7 cellular contexts compared by ENCODE assay signal in the genomic region with DNA sequence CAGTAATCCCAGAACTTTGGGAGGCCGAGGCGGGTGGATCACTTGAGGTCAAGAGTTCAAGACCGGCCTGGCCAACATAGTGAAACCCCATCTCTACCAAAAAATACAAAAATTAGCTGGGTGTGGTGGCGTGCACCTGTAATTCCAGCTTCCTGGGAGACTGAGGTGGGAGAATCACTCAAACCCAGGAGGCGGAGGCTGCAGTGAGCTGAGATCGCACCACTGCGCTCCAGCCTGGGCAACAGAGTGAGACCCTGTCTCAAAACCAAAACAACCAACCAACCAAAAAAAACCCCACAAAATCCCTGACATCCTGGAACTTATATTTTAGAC. TPM values are rescaled to one million over a fixed set of nuclear protein-coding genes. Genes with fewer than 3 reads are reported as not detected.
A peak's percentile ranks its signal among the peaks of the same experiment; 100 is the strongest.
DNase-seq lines count a peak whose midpoint lies in the region; ATAC-seq and TF ChIP-seq lines count a peak whose summit lies in the region.
"Not testable (repeated sequence)": the region's sequence is repeated elsewhere in the genome, so short reads cannot be mapped to it uniquely, and the experiment has no call there.

No MANE protein-coding gene starts in this region.

- peak overlapping the region; percentile 96 for H3K4me2 ChIP-seq in HCT116 (ENCODE audit: low read length)

- CTCF ChIA-PET in HCT116 (lab: Charles Lee): interaction anchor here (0.8 kb wide), 1 partner anchor 64 kb away, joined by 4 read pairs; no protein-coding TSS in a partner anchor

- TF ChIP-seq RAD21 in HCT116 (IDR thresholded peaks at IDR 0.05; ENCODE audit: low read depth); liver (IDR thresholded peaks at IDR 0.05): not testable (repeated sequence)

- H3K36me3 Mint-ChIP-seq in osteocyte (ENCODE audit: unreplicated experiment): not testable (repeated sequence)

- H3K27ac Mint-ChIP-seq in osteocyte (ENCODE audit: unreplicated experiment): peak overlapping the region; percentile 100

- H3K27me3 ChIP-seq in HCT116 (ENCODE audit: insufficient read depth, low read length); body of pancreas; esophagus squamous epithelium; liver (ENCODE audit: control insufficient read depth in 4 of 4, insufficient read depth in 4 of 4, low read length in 3 of 4); subcutaneous abdominal adipose tissue (ENCODE audit: control insufficient read depth in 5 of 5, insufficient read depth in 4 of 5, low read length in 5 of 5): not testable (repeated sequence)

- not testable (repeated sequence) for H3K4me3 Mint-ChIP-seq in osteocyte (ENCODE audit: unreplicated experiment)

- not testable (repeated sequence) for TF ChIP-seq CTCF in HCT116 (IDR thresholded peaks at IDR 0.05 in 2 of 3, conservative IDR thresholded peaks at IDR 0.05 in 1 of 3; ENCODE audit: borderline replicate concordance in 1 of 3, insufficient read depth in 1 of 3, low read depth in 2 of 3, low read length in 2 of 3); VCaP (conservative IDR thresholded peaks at IDR 0.05); body of pancreas (IDR thresholded peaks at IDR 0.05); esophagus squamous epithelium (IDR thresholded peaks at IDR 0.05); liver (IDR thresholded peaks at IDR 0.05; ENCODE audit: low read depth, low read length, missing input control); osteocyte (IDR thresholded peaks at IDR 0.05)

- H3K27me3 Mint-ChIP-seq in osteocyte (ENCODE audit: unreplicated experiment): not testable (repeated sequence)

- H3K9me3 ChIP-seq in HCT116 (ENCODE audit: control insufficient read depth in 1 of 2, insufficient read depth in 1 of 2, low read depth in 1 of 2, low read length in 2 of 2); body of pancreas; esophagus squamous epithelium; liver (ENCODE audit: control insufficient read depth in 4 of 4, low read length in 3 of 4); subcutaneous abdominal adipose tissue (ENCODE audit: control insufficient read depth in 5 of 5, low read length in 5 of 5): not testable (repeated sequence)

- ATAC-seq in HCT116, body of pancreas: not testable (repeated sequence)

- H3K4me1 Mint-ChIP-seq in osteocyte (ENCODE audit: unreplicated experiment): peaks cover 58% of the 10 kb centered on the region

- not testable (repeated sequence) for DNase-seq in HCT116 (ENCODE audit: low read depth, low spot score); body of pancreas; esophagus squamous epithelium (lab: John Stamatoyannopoulos, UW); osteocyte (ENCODE audit: extremely low spot score, unreplicated experiment)

- H3K9me3 Mint-ChIP-seq in osteocyte (ENCODE audit: unreplicated experiment): not testable (repeated sequence)

- not testable (repeated sequence) for H3K36me3 ChIP-seq in HCT116 (ENCODE audit: control insufficient read depth in 1 of 2, insufficient read depth in 2 of 2, low read length in 2 of 2); body of pancreas (replicated peaks in 1 of 2; ENCODE audit: insufficient read depth in 1 of 2, low read depth in 2 of 2); esophagus squamous epithelium; liver (ENCODE audit: control insufficient read depth in 4 of 4, insufficient read depth in 3 of 4, low read depth in 1 of 4, low read length in 3 of 4); subcutaneous abdominal adipose tissue (ENCODE audit: control insufficient read depth in 5 of 5, insufficient read depth in 5 of 5, low read length in 5 of 5)

- not testable (repeated sequence) for H2AFZ ChIP-seq in HCT116 (ENCODE audit: low read depth, low read length, poor library complexity, severe bottlenecking)

- H3K4me3 ChIP-seq in HCT116 (replicated peaks in 1 of 2; ENCODE audit: low read depth in 1 of 2, low read length in 2 of 2): peak overlapping the region in 1 of 2 experiments; percentile 45; a peak in 2 of 4 replicates
- H3K4me3 ChIP-seq in body of pancreas; esophagus squamous epithelium; liver (ENCODE audit: low read depth in 1 of 3, low read length in 3 of 3); subcutaneous abdominal adipose tissue (ENCODE audit: low read depth in 1 of 5, low read length in 5 of 5): not testable (repeated sequence)

- H3K9me2 ChIP-seq in HCT116 (ENCODE audit: insufficient read depth): not testable (repeated sequence)

- H4K20me1 ChIP-seq in HCT116 (ENCODE audit: insufficient read depth): not testable (repeated sequence)

- POLR2A ChIA-PET in HCT116 (lab: Charles Lee): not testable (repeated sequence)

- H3K79me2 ChIP-seq in HCT116 (ENCODE audit: insufficient read depth, low read length): not testable (repeated sequence)

- peaks cover 52 to 59% of the 10 kb centered on the region in 2 experiments for H3K4me1 ChIP-seq in HCT116 (ENCODE audit: control insufficient read depth in 1 of 2, insufficient read depth in 2 of 2, low read length in 2 of 2)
- peaks cover 31% of the 10 kb centered on the region for H3K4me1 ChIP-seq in body of pancreas
- peaks cover 27 to 76% (median 43%) of the 10 kb centered on the region in 3 donors for H3K4me1 ChIP-seq in esophagus squamous epithelium
- H3K4me1 ChIP-seq in liver (ENCODE audit: control insufficient read depth in 4 of 4, insufficient read depth in 4 of 4, low read length in 3 of 4): peaks cover 3 to 25% (median 17%) of the 10 kb centered on the region in 4 donors
- H3K4me1 ChIP-seq in subcutaneous abdominal adipose tissue (ENCODE audit: control insufficient read depth in 5 of 5, insufficient read depth in 5 of 5, low read length in 5 of 5): peaks cover 18 to 67% (median 59%) of the 10 kb centered on the region in 5 donors

- RAD21 ChIA-PET in HCT116 (lab: Charles Lee; ENCODE audit: low non-redundant PET in 1 of 2, low total read pairs in 2 of 2, uncharacterized antibody in 2 of 2, unreplicated experiment in 2 of 2): not testable (repeated sequence)

- TF ChIP-seq POLR2A in HCT116 (IDR thresholded peaks at IDR 0.05; ENCODE audit: borderline replicate concordance, extremely low read depth, insufficient read depth, insufficient read length); body of pancreas (IDR thresholded peaks at IDR 0.05); esophagus squamous epithelium (IDR thresholded peaks at IDR 0.05): not testable (repeated sequence)

- WGBS in body of pancreas, 2 donors: 93 to 95% methylated on average over 7 of the region's 7 CpGs
- 92 to 100% methylated on average over 3 to 6 of the region's 7 CpGs for WGBS in esophagus squamous epithelium, 2 donors
- WGBS in liver: 95% methylated on average over 7 of the region's 7 CpGs

- intact Hi-C loops in HCT116 (cut with micrococcal nuclease); body of pancreas (cut with DNase I); esophagus squamous epithelium (cut with DNase I): not testable (repeated sequence)

- H3K9ac ChIP-seq in HCT116 (ENCODE audit: low read length) (peak overlapping the region; percentile 55), subcutaneous abdominal adipose tissue (ENCODE audit: low read length in 5 of 5) (peak overlapping the region in 1 of 5 donors; percentile 19)
- not testable (repeated sequence) for H3K9ac ChIP-seq in liver (ENCODE audit: low read depth in 1 of 2, low read length in 2 of 2)

- not testable (repeated sequence) for BruUV-seq in HCT116 (replicated peaks; lab: Mats Ljungman, UMichigan)

- H3K27ac ChIP-seq in HCT116 (ENCODE audit: low read depth, low read length) (peak overlapping the region; percentile 97), VCaP (peak overlapping the region; percentile 99), body of pancreas (peak overlapping the region in 3 of 4 donors; percentile 65 to 69 (median 69)), esophagus squamous epithelium (peak overlapping the region; percentile 63 to 99 (median 96)), liver (ENCODE audit: low read depth in 1 of 2, low read length in 2 of 2) (peak overlapping the region; percentile 89 to 92), subcutaneous abdominal adipose tissue (ENCODE audit: low read depth, low read length) (peak overlapping the region; percentile 99)

RNA-seq across cellular contexts. Expression of a gene that starts 3.1 kb away (rescaled TPM):
- total RNA-seq in HCT116 (2021; ENCODE audit: unreplicated experiment) (36.0 TPM), body of pancreas (10 to 100 TPM; 41.5 to 68.0 TPM), esophagus squamous epithelium (10 to 100 TPM; 12.9 to 24.2 (median 14.2) TPM), liver (1 to 10 TPM; 7.3 to 9.0 TPM), osteocyte (41.6 and 48.8 TPM in 2 replicates)
- 24.8 and 27.6 TPM in 2 replicates for polyA plus RNA-seq in HCT116 (2012)
- polyA plus RNA-seq in liver: 1 to 10 TPM; 5.7 to 7.2 TPM

RNA-seq across cellular contexts. Expression of a gene that starts 23.2 kb away (rescaled TPM):
- total RNA-seq in HCT116 (2021; ENCODE audit: unreplicated experiment) (26.0 TPM), body of pancreas (10 to 100 TPM; 16.9 to 35.6 TPM), esophagus squamous epithelium (10 to 100 TPM; 19.4 to 51.6 (median 40.5) TPM), liver (1 to 10 TPM; 1.7 to 3.3 TPM), osteocyte (9.9 and 17.0 TPM in 2 replicates)
- 19.6 and 30.2 TPM in 2 replicates for polyA plus RNA-seq in HCT116 (2012)
- polyA plus RNA-seq in liver: 1 to 10 TPM; 1.4 to 2.2 TPM
